Comparison of ENCODE assay signal across 1 cellular context in the genomic region with DNA sequence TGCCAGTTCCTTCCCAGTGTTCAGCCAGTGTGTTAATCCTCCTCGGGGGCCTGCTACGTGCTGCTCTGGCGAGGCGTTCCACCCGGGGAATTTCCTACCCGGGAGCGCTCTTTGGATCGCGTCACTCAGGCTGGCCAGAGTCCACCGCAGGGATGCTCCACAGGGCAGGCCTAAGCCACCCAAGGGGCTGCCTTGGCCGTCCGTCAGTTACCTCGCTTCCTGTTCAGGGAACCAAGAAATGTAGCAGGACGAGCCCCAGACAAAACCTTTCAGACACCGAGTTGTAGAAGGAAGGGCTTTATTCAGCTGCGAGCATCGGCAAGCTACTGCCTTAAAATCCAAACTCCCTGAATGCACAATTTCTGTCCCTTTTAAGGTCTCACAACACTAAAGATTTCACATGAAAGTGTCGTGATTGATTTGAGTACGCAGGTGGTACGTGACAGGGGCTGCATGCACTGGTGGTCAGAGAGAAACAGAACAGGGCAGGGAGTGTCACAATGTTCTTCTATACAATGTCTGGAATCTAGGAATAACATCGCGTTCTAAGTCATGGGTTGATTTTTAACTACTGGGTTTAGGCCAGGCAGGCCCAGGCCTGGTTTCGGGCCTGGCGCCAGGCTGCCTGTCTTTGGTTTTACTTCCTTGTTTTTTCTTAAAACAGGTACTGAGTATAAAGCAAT.
A peak's percentile ranks its signal among the peaks of the same experiment; 100 is the strongest.
TF ChIP-seq lines count a peak whose summit lies in the region.

No MANE protein-coding gene starts in this region.

TF ChIP-seq in HepG2, 621 proteins besides CTCF, POLR2A, EP300 and RAD21 (continued from another document and continues in another):
- TF ChIP-seq TMF1 (CRISPR knock-in tag; IDR thresholded peaks at IDR 0.05; ENCODE audit: low read depth) (peak; percentile 86; the same call in 1 of the 2 replicates), MTF2 (CRISPR knock-in tag; IDR thresholded peaks at IDR 0.05; ENCODE audit: borderline replicate concordance) (peak; percentile 84; the same call in 1 of the 2 replicates), ZNF232 (CRISPR knock-in tag; IDR thresholded peaks at IDR 0.05; ENCODE audit: borderline replicate concordance) (no peak), ZBTB7B (CRISPR knock-in tag; IDR thresholded peaks at IDR 0.05) (peak; percentile 67), JARID2 (CRISPR knock-in tag; IDR thresholded peaks at IDR 0.05; ENCODE audit: insufficient replicate concordance) (peak; percentile 85), ZNF788 (CRISPR knock-in tag; IDR thresholded peaks at IDR 0.05; ENCODE audit: borderline replicate concordance) (peak; percentile 61; the same call in 1 of the 2 replicates), CBX5 (CRISPR knock-in tag; IDR thresholded peaks at IDR 0.05; ENCODE audit: borderline replicate concordance) (no peak; the same call in 1 of the 2 replicates), ZKSCAN1 (IDR thresholded peaks at IDR 0.05; ENCODE audit: low read length) (no peak), ZNF570 (CRISPR knock-in tag; IDR thresholded peaks at IDR 0.05; ENCODE audit: borderline replicate concordance) (no peak), DNMT3B (CRISPR knock-in tag; conservative IDR thresholded peaks at IDR 0.05) (no peak; the same call in 1 of the 2 replicates), ZNF577 (CRISPR knock-in tag; IDR thresholded peaks at IDR 0.05; ENCODE audit: borderline replicate concordance, low read depth) (no peak), ZNF124 (CRISPR knock-in tag; IDR thresholded peaks at IDR 0.05) (peak; percentile 29), ISX (CRISPR knock-in tag; conservative IDR thresholded peaks at IDR 0.05) (no peak), ZBTB7A (CRISPR knock-in tag; IDR thresholded peaks at IDR 0.05) (0 out of 2 replicates have a peak, but pooled peaks have one; percentile 11), ELF4 (CRISPR knock-in tag; IDR thresholded peaks at IDR 0.05; ENCODE audit: borderline replicate concordance) (peak; percentile 57; the same call in 1 of the 2 replicates), ZNF296 (CRISPR knock-in tag; conservative IDR thresholded peaks at IDR 0.05) (no peak), POLR2AphosphoS5 (IDR thresholded peaks at IDR 0.05; ENCODE audit: low read depth, low read length) (peak; percentile 63), GABPB1 (CRISPR knock-in tag; IDR thresholded peaks at IDR 0.05) (peak; percentile 79), ONECUT2 (CRISPR knock-in tag; IDR thresholded peaks at IDR 0.05) (no peak), KLF11 (CRISPR knock-in tag; IDR thresholded peaks at IDR 0.05) (peak; percentile 78; the same call in 1 of the 2 replicates), KLF13 (CRISPR knock-in tag; IDR thresholded peaks at IDR 0.05) (no peak), EED (CRISPR knock-in tag; IDR thresholded peaks at IDR 0.05) (no peak), NFE2L2 (IDR thresholded peaks at IDR 0.05; ENCODE audit: low read length) (no peak), ZNF234 (CRISPR knock-in tag; conservative IDR thresholded peaks at IDR 0.05) (peak; percentile 7; the same call in 1 of the 2 replicates), TOPORS (CRISPR knock-in tag; IDR thresholded peaks at IDR 0.05) (peak; percentile 59; the same call in 1 of the 2 replicates), MXD4 (CRISPR knock-in tag; IDR thresholded peaks at IDR 0.05) (no peak), BORCS8-MEF2B (CRISPR knock-in tag; IDR thresholded peaks at IDR 0.05) (peak; percentile 75), MZF1 (CRISPR knock-in tag; IDR thresholded peaks at IDR 0.05; ENCODE audit: borderline replicate concordance) (peak; percentile 84; the same call in 1 of the 2 replicates), HDAC2 (CRISPR knock-in tag; IDR thresholded peaks at IDR 0.05) (peak; percentile 71; the same call in 1 of the 2 replicates), GLI4 (CRISPR knock-in tag; IDR thresholded peaks at IDR 0.05; ENCODE audit: borderline replicate concordance) (no peak; the same call in 1 of the 2 replicates), NFIC (IDR thresholded peaks at IDR 0.05; ENCODE audit: low read length) (no peak; the same call in none of the 2 replicates), LCORL (IDR thresholded peaks at IDR 0.05) (0 out of 2 replicates have a peak, but pooled peaks have one; percentile 14), LCORL (CRISPR knock-in tag; IDR thresholded peaks at IDR 0.05) (peak; percentile 71; the same call in 1 of the 2 replicates), MED13 (CRISPR knock-in tag; IDR thresholded peaks at IDR 0.05) (no peak), ADNP (CRISPR knock-in tag; IDR thresholded peaks at IDR 0.05) (no peak), MXI1 (IDR thresholded peaks at IDR 0.05; ENCODE audit: borderline replicate concordance, low read depth, low read length) (no peak; the same call in 2 of the 3 replicates), ZNF879 (CRISPR knock-in tag; IDR thresholded peaks at IDR 0.05) (no peak), MAFK (conservative IDR thresholded peaks at IDR 0.05 in 1 of 2, IDR thresholded peaks at IDR 0.05 in 1 of 2; ENCODE audit: low read length in 2 of 2) (no peak), ZNF101 (CRISPR knock-in tag; IDR thresholded peaks at IDR 0.05; ENCODE audit: borderline replicate concordance, low read depth) (peak; percentile 57; the same call in 1 of the 2 replicates), RFXANK (CRISPR knock-in tag; IDR thresholded peaks at IDR 0.05) (no peak), STAT5B (CRISPR knock-in tag; IDR thresholded peaks at IDR 0.05) (no peak), ZNF12 (CRISPR knock-in tag; IDR thresholded peaks at IDR 0.05) (no peak), ATRX (CRISPR knock-in tag; IDR thresholded peaks at IDR 0.05; ENCODE audit: borderline replicate concordance) (no peak), JUNB (CRISPR knock-in tag; IDR thresholded peaks at IDR 0.05; ENCODE audit: borderline replicate concordance) (no peak)
- TF ChIP-seq, protein P1, sequence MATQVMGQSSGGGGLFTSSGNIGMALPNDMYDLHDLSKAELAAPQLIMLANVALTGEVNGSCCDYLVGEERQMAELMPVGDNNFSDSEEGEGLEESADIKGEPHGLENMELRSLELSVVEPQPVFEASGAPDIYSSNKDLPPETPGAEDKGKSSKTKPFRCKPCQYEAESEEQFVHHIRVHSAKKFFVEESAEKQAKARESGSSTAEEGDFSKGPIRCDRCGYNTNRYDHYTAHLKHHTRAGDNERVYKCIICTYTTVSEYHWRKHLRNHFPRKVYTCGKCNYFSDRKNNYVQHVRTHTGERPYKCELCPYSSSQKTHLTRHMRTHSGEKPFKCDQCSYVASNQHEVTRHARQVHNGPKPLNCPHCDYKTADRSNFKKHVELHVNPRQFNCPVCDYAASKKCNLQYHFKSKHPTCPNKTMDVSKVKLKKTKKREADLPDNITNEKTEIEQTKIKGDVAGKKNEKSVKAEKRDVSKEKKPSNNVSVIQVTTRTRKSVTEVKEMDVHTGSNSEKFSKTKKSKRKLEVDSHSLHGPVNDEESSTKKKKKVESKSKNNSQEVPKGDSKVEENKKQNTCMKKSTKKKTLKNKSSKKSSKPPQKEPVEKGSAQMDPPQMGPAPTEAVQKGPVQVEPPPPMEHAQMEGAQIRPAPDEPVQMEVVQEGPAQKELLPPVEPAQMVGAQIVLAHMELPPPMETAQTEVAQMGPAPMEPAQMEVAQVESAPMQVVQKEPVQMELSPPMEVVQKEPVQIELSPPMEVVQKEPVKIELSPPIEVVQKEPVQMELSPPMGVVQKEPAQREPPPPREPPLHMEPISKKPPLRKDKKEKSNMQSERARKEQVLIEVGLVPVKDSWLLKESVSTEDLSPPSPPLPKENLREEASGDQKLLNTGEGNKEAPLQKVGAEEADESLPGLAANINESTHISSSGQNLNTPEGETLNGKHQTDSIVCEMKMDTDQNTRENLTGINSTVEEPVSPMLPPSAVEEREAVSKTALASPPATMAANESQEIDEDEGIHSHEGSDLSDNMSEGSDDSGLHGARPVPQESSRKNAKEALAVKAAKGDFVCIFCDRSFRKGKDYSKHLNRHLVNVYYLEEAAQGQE (IDR thresholded peaks at IDR 0.05; ENCODE audit: borderline replicate concordance in 1 of 2, low read depth in 1 of 2, low read length in 2 of 2) = 0 out of 4 replicates have a peak, but pooled peaks of 1 of the 2 experiments have one; percentile 28
- TF ChIP-seq, protein P2, sequence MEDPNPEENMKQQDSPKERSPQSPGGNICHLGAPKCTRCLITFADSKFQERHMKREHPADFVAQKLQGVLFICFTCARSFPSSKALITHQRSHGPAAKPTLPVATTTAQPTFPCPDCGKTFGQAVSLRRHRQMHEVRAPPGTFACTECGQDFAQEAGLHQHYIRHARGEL (CRISPR knock-in tag; IDR thresholded peaks at IDR 0.05) = no peak
- TF ChIP-seq, protein P3, sequence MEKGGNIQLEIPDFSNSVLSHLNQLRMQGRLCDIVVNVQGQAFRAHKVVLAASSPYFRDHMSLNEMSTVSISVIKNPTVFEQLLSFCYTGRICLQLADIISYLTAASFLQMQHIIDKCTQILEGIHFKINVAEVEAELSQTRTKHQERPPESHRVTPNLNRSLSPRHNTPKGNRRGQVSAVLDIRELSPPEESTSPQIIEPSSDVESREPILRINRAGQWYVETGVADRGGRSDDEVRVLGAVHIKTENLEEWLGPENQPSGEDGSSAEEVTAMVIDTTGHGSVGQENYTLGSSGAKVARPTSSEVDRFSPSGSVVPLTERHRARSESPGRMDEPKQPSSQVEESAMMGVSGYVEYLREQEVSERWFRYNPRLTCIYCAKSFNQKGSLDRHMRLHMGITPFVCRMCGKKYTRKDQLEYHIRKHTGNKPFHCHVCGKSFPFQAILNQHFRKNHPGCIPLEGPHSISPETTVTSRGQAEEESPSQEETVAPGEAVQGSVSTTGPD (CRISPR knock-in tag; IDR thresholded peaks at IDR 0.05) = no peak
- TF ChIP-seq, protein P4, sequence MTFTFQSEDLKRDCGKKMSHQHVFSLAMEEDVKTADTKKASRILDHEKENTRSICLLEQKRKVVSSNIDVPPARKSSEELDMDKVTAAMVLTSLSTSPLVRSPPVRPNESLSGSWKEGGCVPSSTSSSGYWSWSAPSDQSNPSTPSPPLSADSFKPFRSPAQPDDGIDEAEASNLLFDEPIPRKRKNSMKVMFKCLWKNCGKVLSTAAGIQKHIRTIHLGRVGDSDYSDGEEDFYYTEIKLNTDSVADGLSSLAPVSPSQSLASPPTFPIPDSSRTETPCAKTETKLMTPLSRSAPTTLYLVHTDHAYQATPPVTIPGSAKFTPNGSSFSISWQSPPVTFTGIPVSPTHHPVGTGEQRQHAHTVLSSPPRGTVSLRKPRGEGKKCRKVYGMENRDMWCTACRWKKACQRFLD (CRISPR knock-in tag; IDR thresholded peaks at IDR 0.05; ENCODE audit: borderline replicate concordance) = no peak
- TF ChIP-seq, protein P5, sequence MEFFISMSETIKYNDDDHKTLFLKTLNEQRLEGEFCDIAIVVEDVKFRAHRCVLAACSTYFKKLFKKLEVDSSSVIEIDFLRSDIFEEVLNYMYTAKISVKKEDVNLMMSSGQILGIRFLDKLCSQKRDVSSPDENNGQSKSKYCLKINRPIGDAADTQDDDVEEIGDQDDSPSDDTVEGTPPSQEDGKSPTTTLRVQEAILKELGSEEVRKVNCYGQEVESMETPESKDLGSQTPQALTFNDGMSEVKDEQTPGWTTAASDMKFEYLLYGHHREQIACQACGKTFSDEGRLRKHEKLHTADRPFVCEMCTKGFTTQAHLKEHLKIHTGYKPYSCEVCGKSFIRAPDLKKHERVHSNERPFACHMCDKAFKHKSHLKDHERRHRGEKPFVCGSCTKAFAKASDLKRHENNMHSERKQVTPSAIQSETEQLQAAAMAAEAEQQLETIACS (CRISPR knock-in tag; IDR thresholded peaks at IDR 0.05) = no peak
- TF ChIP-seq, protein P6, sequence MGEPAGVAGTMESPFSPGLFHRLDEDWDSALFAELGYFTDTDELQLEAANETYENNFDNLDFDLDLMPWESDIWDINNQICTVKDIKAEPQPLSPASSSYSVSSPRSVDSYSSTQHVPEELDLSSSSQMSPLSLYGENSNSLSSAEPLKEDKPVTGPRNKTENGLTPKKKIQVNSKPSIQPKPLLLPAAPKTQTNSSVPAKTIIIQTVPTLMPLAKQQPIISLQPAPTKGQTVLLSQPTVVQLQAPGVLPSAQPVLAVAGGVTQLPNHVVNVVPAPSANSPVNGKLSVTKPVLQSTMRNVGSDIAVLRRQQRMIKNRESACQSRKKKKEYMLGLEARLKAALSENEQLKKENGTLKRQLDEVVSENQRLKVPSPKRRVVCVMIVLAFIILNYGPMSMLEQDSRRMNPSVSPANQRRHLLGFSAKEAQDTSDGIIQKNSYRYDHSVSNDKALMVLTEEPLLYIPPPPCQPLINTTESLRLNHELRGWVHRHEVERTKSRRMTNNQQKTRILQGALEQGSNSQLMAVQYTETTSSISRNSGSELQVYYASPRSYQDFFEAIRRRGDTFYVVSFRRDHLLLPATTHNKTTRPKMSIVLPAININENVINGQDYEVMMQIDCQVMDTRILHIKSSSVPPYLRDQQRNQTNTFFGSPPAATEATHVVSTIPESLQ (CRISPR knock-in tag; conservative IDR thresholded peaks at IDR 0.05) = no peak
- TF ChIP-seq, protein P7, sequence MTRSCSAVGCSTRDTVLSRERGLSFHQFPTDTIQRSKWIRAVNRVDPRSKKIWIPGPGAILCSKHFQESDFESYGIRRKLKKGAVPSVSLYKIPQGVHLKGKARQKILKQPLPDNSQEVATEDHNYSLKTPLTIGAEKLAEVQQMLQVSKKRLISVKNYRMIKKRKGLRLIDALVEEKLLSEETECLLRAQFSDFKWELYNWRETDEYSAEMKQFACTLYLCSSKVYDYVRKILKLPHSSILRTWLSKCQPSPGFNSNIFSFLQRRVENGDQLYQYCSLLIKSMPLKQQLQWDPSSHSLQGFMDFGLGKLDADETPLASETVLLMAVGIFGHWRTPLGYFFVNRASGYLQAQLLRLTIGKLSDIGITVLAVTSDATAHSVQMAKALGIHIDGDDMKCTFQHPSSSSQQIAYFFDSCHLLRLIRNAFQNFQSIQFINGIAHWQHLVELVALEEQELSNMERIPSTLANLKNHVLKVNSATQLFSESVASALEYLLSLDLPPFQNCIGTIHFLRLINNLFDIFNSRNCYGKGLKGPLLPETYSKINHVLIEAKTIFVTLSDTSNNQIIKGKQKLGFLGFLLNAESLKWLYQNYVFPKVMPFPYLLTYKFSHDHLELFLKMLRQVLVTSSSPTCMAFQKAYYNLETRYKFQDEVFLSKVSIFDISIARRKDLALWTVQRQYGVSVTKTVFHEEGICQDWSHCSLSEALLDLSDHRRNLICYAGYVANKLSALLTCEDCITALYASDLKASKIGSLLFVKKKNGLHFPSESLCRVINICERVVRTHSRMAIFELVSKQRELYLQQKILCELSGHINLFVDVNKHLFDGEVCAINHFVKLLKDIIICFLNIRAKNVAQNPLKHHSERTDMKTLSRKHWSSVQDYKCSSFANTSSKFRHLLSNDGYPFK (CRISPR knock-in tag; IDR thresholded peaks at IDR 0.05; ENCODE audit: borderline replicate concordance) = peak; percentile 82; the same call in 1 of the 2 replicates
- TF ChIP-seq, protein P8, sequence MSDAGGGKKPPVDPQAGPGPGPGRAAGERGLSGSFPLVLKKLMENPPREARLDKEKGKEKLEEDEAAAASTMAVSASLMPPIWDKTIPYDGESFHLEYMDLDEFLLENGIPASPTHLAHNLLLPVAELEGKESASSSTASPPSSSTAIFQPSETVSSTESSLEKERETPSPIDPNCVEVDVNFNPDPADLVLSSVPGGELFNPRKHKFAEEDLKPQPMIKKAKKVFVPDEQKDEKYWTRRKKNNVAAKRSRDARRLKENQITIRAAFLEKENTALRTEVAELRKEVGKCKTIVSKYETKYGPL (CRISPR knock-in tag; IDR thresholded peaks at IDR 0.05) = no peak
- TF ChIP-seq, protein P9, sequence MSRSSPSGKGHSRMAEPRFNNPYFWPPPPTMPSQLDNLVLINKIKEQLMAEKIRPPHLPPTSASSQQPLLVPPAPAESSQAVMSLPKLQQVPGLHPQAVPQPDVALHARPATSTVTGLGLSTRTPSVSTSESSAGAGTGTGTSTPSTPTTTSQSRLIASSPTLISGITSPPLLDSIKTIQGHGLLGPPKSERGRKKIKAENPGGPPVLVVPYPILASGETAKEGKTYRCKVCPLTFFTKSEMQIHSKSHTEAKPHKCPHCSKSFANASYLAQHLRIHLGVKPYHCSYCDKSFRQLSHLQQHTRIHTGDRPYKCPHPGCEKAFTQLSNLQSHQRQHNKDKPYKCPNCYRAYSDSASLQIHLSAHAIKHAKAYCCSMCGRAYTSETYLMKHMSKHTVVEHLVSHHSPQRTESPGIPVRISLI (CRISPR knock-in tag; IDR thresholded peaks at IDR 0.05; ENCODE audit: borderline replicate concordance) = no peak
